8 cellular contexts compared by ENCODE assay signal in genomic region chr2:131335319-131335718, GRCh38. TPM values are rescaled to one million over a fixed set of nuclear protein-coding genes. Genes with fewer than 3 reads are reported as not detected.
DNase-seq lines count a peak whose midpoint lies in the region; TF ChIP-seq lines count a peak whose summit lies in the region.
"Not testable (repeated sequence)": the region's sequence is repeated elsewhere in the genome, so short reads cannot be mapped to it uniquely, and the experiment has no call there.

No MANE protein-coding gene starts in this region.

- H3K4me3 ChIP-seq in astrocyte of the cerebellum (ENCODE audit: low read depth, low read length); fibroblast of villous mesenchyme (ENCODE audit: low read depth, low read length): not testable (repeated sequence)

- in situ Hi-C loops in astrocyte of the cerebellum (cut with HindIII; ENCODE audit: low sequenced_read_pairs): not testable (repeated sequence)

- H3K27ac ChIP-seq in substantia nigra (ENCODE audit: low read depth, low read length, poor library complexity, severe bottlenecking): not testable (repeated sequence)

- peak; percentile 34 for TF ChIP-seq CTCF in astrocyte of the cerebellum (IDR thresholded peaks at IDR 0.05; ENCODE audit: low read depth, low read length, missing control alignments)
- TF ChIP-seq CTCF in fibroblast of villous mesenchyme (IDR thresholded peaks at IDR 0.05; ENCODE audit: insufficient read depth, low read depth, low read length): peak; percentile 26

- DNase-seq in DMS114 treated with DMSO at 0.1 percent for 48 hours (lab: John Stamatoyannopoulos, UW; ENCODE audit: unreplicated experiment): peak; percentile 5
- peak; percentile 52 for DNase-seq in HT-29 (ENCODE audit: low spot score)
- DNase-seq in NCI-H2227 treated with DMSO at 0.1 percent for 48 hours (lab: John Stamatoyannopoulos, UW): peak; percentile 42
- DNase-seq in SKM-1 treated with dmso at 0.1 percent for 144 hours (lab: John Stamatoyannopoulos, UW; ENCODE audit: unreplicated experiment): peak; percentile 25
- peak; percentile 3 for DNase-seq in astrocyte of the cerebellum (ENCODE audit: low read depth)
- peak; percentile 19 for DNase-seq in fibroblast of villous mesenchyme (ENCODE audit: low read depth)
- peak; percentile 37 for DNase-seq in mucosa of gallbladder (ENCODE audit: low spot score)
- DNase-seq in substantia nigra (lab: John Stamatoyannopoulos, UW): peak in 26 of 49 donors; percentile 1 to 50 (median 12)

RNA-seq across cellular contexts. Expression of gene RAB6D, which starts 28.6 kb away (rescaled TPM):
- total RNA-seq in HT-29 (2014; rRNA removed; shearing (Covaris generic)): 0.08 and 0.25 TPM in 2 replicates
- total RNA-seq in fibroblast of villous mesenchyme (under 0.01 TPM in 1 of 2 replicates, not detected in the other), mucosa of gallbladder (1.8 TPM)
